ENCODE assay signal across 27 cellular contexts in the genomic region with DNA sequence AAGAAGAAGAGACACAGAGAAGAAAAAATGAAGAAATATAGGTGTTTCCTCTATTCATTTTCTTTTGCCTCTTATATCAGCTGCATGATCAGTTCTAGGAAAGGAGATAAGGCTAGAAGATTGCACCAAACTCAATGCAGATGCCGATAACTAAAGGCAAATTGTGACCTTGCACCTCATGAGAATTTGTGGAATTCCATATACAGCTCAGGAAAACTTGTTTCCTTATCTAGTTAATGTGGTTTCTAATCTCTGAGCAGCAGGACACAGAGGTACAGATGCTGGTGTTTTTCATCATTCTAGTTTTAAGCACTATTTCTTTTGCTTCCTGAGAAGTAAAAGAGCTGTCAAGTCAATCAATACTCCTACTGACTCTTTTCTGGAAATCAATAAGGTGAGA.
"Had no signal": no experiment of that assay in that cellular context is flagged by ENCODE, and none has a peak within 500 bp of the region (broad histone marks: within the 10 kb centered on the region; RNA-seq: fewer than 3 reads in every experiment).

No MANE protein-coding gene starts in this region.

- ATAC-seq: effector memory CD8-positive, alpha-beta T cell; left ventricle myocardium superior; lower lobe of right lung; mucosa of descending colon; natural killer cell treated with Interleukin-12 subunit alpha and Interleukin-12 subunit beta and Interleukin-15 and Interleukin-18, amount 100 ng/mL, for 72 hours; sciatic nerve; stimulated activated naive B cell treated with anti-CD40 and anti-IgM and Interleukin-4, amounts not matched to agents 10 μg/mL and 1 μg/mL and 100 μg/mL, for 72 hours; upper lobe of right lung had no signal

- H3K27me3 Mint-ChIP-seq: effector memory CD8-positive, alpha-beta T cell; naive B cell; natural killer cell treated with Interleukin-12 subunit alpha and Interleukin-12 subunit beta and Interleukin-15 and Interleukin-18, amount 100 ng/mL, for 72 hours; stimulated activated naive B cell treated with anti-CD40 and anti-IgM and Interleukin-4, amounts not matched to agents 10 μg/mL and 1 μg/mL and 100 μg/mL, for 72 hours had no signal

- H3K36me3 ChIP-seq: lower lobe of right lung, neutrophil, prostate gland, right atrium auricular region, thoracic aorta, tibial nerve, upper lobe of right lung, uterus had no signal

- DNase-seq: cortex of kidney; effector memory CD8-positive, alpha-beta T cell; hypothalamus; left ventricle myocardium superior; lower lobe of right lung; mucosa of descending colon; naive B cell; stimulated activated CD4-positive, alpha-beta T cell treated with anti-CD3 and anti-CD28 coated beads, Interleukin-12 subunit alpha, Interleukin-12 subunit beta, amount 100 ng/mL, for 4 hours; stimulated activated CD4-positive, alpha-beta T cell treated with anti-CD3 and anti-CD28 coated beads, Interleukin-1b, Interleukin-23, amount 100 ng/mL, for 48 hours; stimulated activated CD4-positive, alpha-beta T cell treated with anti-CD3 and anti-CD28 coated beads, Interleukin-4, amount 100 ng/mL, for 4 hours; stimulated activated naive B cell treated with anti-CD40 and anti-IgM and Interleukin-4, amounts not matched to agents 10 μg/mL and 1 μg/mL and 100 μg/mL, for 72 hours; upper lobe of right lung; uterus had no signal

- H2AFZ ChIP-seq: parathyroid adenoma had no signal

- H3K4me2 ChIP-seq: smooth muscle cell had no signal

- H3K4me3 ChIP-seq: lower lobe of right lung, mucosa of descending colon, prostate gland, right atrium auricular region, smooth muscle cell, thoracic aorta, tibial nerve, upper lobe of right lung, uterus had no signal

- H3K9me3 ChIP-seq: lower lobe of right lung, mucosa of descending colon, neutrophil, prostate gland, right atrium auricular region, thoracic aorta, upper lobe of right lung, uterus had no signal

- H3K36me3 Mint-ChIP-seq: mesothelial cell of epicardium; naive B cell; natural killer cell treated with Interleukin-12 subunit alpha and Interleukin-12 subunit beta and Interleukin-15 and Interleukin-18, amount 100 ng/mL, for 72 hours; stimulated activated naive B cell treated with anti-CD40 and anti-IgM and Interleukin-4, amounts not matched to agents 10 μg/mL and 1 μg/mL and 100 μg/mL, for 72 hours had no signal

- H3K9me3 Mint-ChIP-seq: stimulated activated naive CD8-positive, alpha-beta T cell treated with anti-CD3 and anti-CD28 coated beads, Interleukin-15, Interleukin-2, amounts not matched to agents 100 ng/mL and 50 ng/mL, for 24 hours had no signal

- H3K4me1 ChIP-seq: lower lobe of right lung, parathyroid adenoma, prostate gland, right atrium auricular region, tibial nerve, upper lobe of right lung, uterus had no signal

- H3K27me3 ChIP-seq: neutrophil, right atrium auricular region, tibial nerve, upper lobe of right lung, uterus had no signal

- H3K27ac ChIP-seq: lower lobe of right lung, neutrophil, parathyroid adenoma, prostate gland, right atrium auricular region, thoracic aorta, tibial nerve, upper lobe of right lung, uterus had no signal

- H3K79me2 ChIP-seq: parathyroid adenoma had no signal

- H3K27ac Mint-ChIP-seq: effector memory CD8-positive, alpha-beta T cell; mesothelial cell of epicardium; naive B cell; natural killer cell treated with Interleukin-12 subunit alpha and Interleukin-12 subunit beta and Interleukin-15 and Interleukin-18, amount 100 ng/mL, for 72 hours; stimulated activated naive B cell treated with anti-CD40 and anti-IgM and Interleukin-4, amounts not matched to agents 10 μg/mL and 1 μg/mL and 100 μg/mL, for 72 hours; stimulated activated naive CD8-positive, alpha-beta T cell treated with anti-CD3 and anti-CD28 coated beads, Interleukin-15, Interleukin-2, amounts not matched to agents 100 ng/mL and 50 ng/mL, for 24 hours had no signal

- H3K9ac ChIP-seq: parathyroid adenoma had no signal

- FAIRE-seq: frontal cortex, keratinocyte had no signal

- H3K4me1 Mint-ChIP-seq: naive B cell, neural crest cell had no signal

- H3K4me3 Mint-ChIP-seq: effector memory CD8-positive, alpha-beta T cell; mesothelial cell of epicardium; naive B cell; natural killer cell treated with Interleukin-12 subunit alpha and Interleukin-12 subunit beta and Interleukin-15 and Interleukin-18, amount 100 ng/mL, for 72 hours; neural crest cell; stimulated activated naive B cell treated with anti-CD40 and anti-IgM and Interleukin-4, amounts not matched to agents 10 μg/mL and 1 μg/mL and 100 μg/mL, for 72 hours; stimulated activated naive CD8-positive, alpha-beta T cell treated with anti-CD3 and anti-CD28 coated beads, Interleukin-15, Interleukin-2, amounts not matched to agents 100 ng/mL and 50 ng/mL, for 24 hours had no signal
